ENCODE assay signal across 10 cellular contexts in the genomic region with DNA sequence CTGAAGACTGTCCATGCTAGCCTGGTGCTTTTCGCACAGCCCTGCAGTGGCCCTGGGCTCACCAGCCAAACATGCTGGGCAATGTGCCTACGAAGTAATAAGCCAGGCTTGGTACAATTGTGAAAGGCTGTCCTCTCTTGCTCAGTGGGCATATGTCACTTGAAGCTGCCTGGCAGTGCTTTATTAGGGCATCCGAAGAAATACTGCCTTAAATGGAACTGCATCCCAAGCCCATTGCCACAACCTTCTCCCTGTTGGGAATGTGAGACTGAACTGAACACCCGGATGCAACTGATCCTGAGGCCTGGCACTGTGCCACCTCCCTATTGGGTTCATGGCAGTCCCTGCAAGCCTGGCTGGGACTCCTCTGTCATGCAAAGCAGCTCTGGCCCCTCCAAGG. TPM values are rescaled to one million over a fixed set of nuclear protein-coding genes. Genes with fewer than 3 reads are reported as not detected.
A peak's percentile ranks its signal among the peaks of the same experiment; 100 is the strongest.
DNase-seq lines count a peak whose midpoint lies in the region; ATAC-seq and TF ChIP-seq lines count a peak whose summit lies in the region.
"Had no signal": no experiment of that assay in that cellular context is flagged by ENCODE, and none has a peak within 500 bp of the region (broad histone marks: within the 10 kb centered on the region; RNA-seq: fewer than 3 reads in every experiment).

No MANE protein-coding gene starts in this region.

- H3K4me1 Mint-ChIP-seq in activated CD8-positive, alpha-beta T cell treated with anti-CD3 and anti-CD28 coated beads, Interleukin-2, amount 10 ng/mL, durations not matched to agents 7 days and 5 days (ENCODE audit: low read depth), result peaks cover 21% of the 10 kb centered on the region
- H3K4me1 Mint-ChIP-seq in activated CD8-positive, alpha-beta T cell treated with anti-CD3 and anti-CD28 coated beads for 36 hours (ENCODE audit: low read depth), result peaks cover 6% of the 10 kb centered on the region
- peaks cover 5 to 20% (median 16%) of the 10 kb centered on the region in 4 donors for H3K4me1 Mint-ChIP-seq in naive thymus-derived CD8-positive, alpha-beta T cell
- H3K4me1 Mint-ChIP-seq in immature natural killer cell, result peaks cover 13 to 22% of the 10 kb centered on the region in 2 donors
- peaks cover 17 to 18% of the 10 kb centered on the region in 2 experiments for H3K4me1 Mint-ChIP-seq in H9
- H3K4me1 Mint-ChIP-seq: neural crest cell had no signal

- no peak overlapping the region for H2BK5ac ChIP-seq in H9 (ENCODE audit: insufficient read length, low read length)

- no peak overlapping the region for H3K4me2 ChIP-seq in H9 (ENCODE audit: insufficient read depth, insufficient read length, low read length)

- H3K4me3 Mint-ChIP-seq in activated CD8-positive, alpha-beta T cell treated with anti-CD3 and anti-CD28 coated beads, Interleukin-2, amount 10 ng/mL, durations not matched to agents 7 days and 5 days, result no peak overlapping the region
- H3K4me3 Mint-ChIP-seq in activated CD8-positive, alpha-beta T cell treated with anti-CD3 and anti-CD28 coated beads for 36 hours, result no peak overlapping the region
- no peak overlapping the region for H3K4me3 Mint-ChIP-seq in naive thymus-derived CD8-positive, alpha-beta T cell
- H3K4me3 Mint-ChIP-seq in immature natural killer cell (no peak overlapping the region), H9 (no peak overlapping the region)
- H3K4me3 Mint-ChIP-seq: neural crest cell had no signal

- H3K23ac ChIP-seq in H9 (ENCODE audit: insufficient read length, low read depth, low read length), result no peak overlapping the region

- H3K4ac ChIP-seq in H9 (ENCODE audit: low read depth, low read length), result no peak overlapping the region

- no peak overlapping the region for H2BK20ac ChIP-seq in H9 (ENCODE audit: low read depth, low read length, poor library complexity, severe bottlenecking)

- H3K36me3 Mint-ChIP-seq in activated CD8-positive, alpha-beta T cell treated with anti-CD3 and anti-CD28 coated beads, Interleukin-2, amount 10 ng/mL, durations not matched to agents 7 days and 5 days (ENCODE audit: low read depth), result peaks cover 46% of the 10 kb centered on the region
- no peaks in the 10 kb centered on the region for H3K36me3 Mint-ChIP-seq in activated CD8-positive, alpha-beta T cell treated with anti-CD3 and anti-CD28 coated beads for 36 hours (ENCODE audit: low read depth)
- peaks cover 0 to 6% (median 3%) of the 10 kb centered on the region in 3 donors for H3K36me3 Mint-ChIP-seq in naive thymus-derived CD8-positive, alpha-beta T cell
- peaks cover 0 to 8% (median 4%) of the 10 kb centered on the region in 3 donors for H3K36me3 Mint-ChIP-seq in immature natural killer cell
- peaks cover 4 to 13% (median 4%) of the 10 kb centered on the region in 3 experiments; a peak in 6 of 7 replicates for H3K36me3 Mint-ChIP-seq in H9 (ENCODE audit: insufficient read depth in 1 of 3, low read depth in 3 of 3)

- no peaks in the 10 kb centered on the region for H3K9me3 ChIP-seq in H9 (ENCODE audit: control insufficient read depth, low read depth, low read length)

- H4K8ac ChIP-seq in H9 (replicated peaks; ENCODE audit: insufficient read length, low read depth, low read length), result no peak overlapping the region

- H2BK12ac ChIP-seq in H9 (ENCODE audit: insufficient read length, low read depth, low read length), result no peak overlapping the region

- H3K79me1 ChIP-seq in H9 (ENCODE audit: insufficient read depth, low read depth, low read length, poor library complexity, severe bottlenecking), result no peaks in the 10 kb centered on the region

- no peaks in the 10 kb centered on the region for H3K9me3 Mint-ChIP-seq in activated CD8-positive, alpha-beta T cell treated with anti-CD3 and anti-CD28 coated beads, Interleukin-2, amount 10 ng/mL, durations not matched to agents 7 days and 5 days (ENCODE audit: insufficient read depth)
- no peaks in the 10 kb centered on the region for H3K9me3 Mint-ChIP-seq in activated CD8-positive, alpha-beta T cell treated with anti-CD3 and anti-CD28 coated beads for 36 hours
- no peaks in the 10 kb centered on the region for H3K9me3 Mint-ChIP-seq in naive thymus-derived CD8-positive, alpha-beta T cell
- peaks cover 0 to 2% (median 0%) of the 10 kb centered on the region in 6 donors for H3K9me3 Mint-ChIP-seq in immature natural killer cell
- no peaks in the 10 kb centered on the region for H3K9me3 Mint-ChIP-seq in H9
- H3K9me3 Mint-ChIP-seq: neural crest cell had no signal

- H2BK15ac ChIP-seq in H9 (ENCODE audit: low read depth, low read length), result no peak overlapping the region

- no peak overlapping the region for H2AK5ac ChIP-seq in H9 (ENCODE audit: insufficient read length, low read length)

- no peaks in the 10 kb centered on the region for H3K23me2 ChIP-seq in H9 (ENCODE audit: insufficient read length, low read depth, low read length, poor library complexity, severe bottlenecking)

- H2AFZ ChIP-seq in H9 (ENCODE audit: low read length), result no peak overlapping the region

- H4K91ac ChIP-seq in H9 (ENCODE audit: insufficient read length, low read depth, low read length), result no peak overlapping the region

- no CpG with 5 or more reads among the region's 4 CpGs for WGBS in H9 (ENCODE audit: extremely low coverage, insufficient read length, low lambda C conversion rate)

- TF ChIP-seq CTCF in activated CD8-positive, alpha-beta T cell treated with anti-CD3 and anti-CD28 coated beads for 36 hours (IDR thresholded peaks at IDR 0.05), result no peak
- TF ChIP-seq CTCF in RWPE1 (conservative IDR thresholded peaks at IDR 0.05; ENCODE audit: low read depth) (no peak), H9 (conservative IDR thresholded peaks at IDR 0.05) (no peak)

- no peak overlapping the region for H3K56ac ChIP-seq in H9 (ENCODE audit: insufficient read length, low read depth, low read length)

- no peak overlapping the region for H4K5ac ChIP-seq in H9 (ENCODE audit: insufficient read length, low read depth, low read length)

- H3K9ac ChIP-seq in H9 (ENCODE audit: extremely low read depth, insufficient read length, low read length), result no peak overlapping the region

- no peak overlapping the region for H3T11ph ChIP-seq in H9 (ENCODE audit: low read length)

- ATAC-seq in activated CD8-positive, alpha-beta T cell treated with anti-CD3 and anti-CD28 coated beads, Interleukin-2, amount 10 ng/mL, durations not matched to agents 7 days and 5 days, result no peak
- no peak for ATAC-seq in activated CD8-positive, alpha-beta T cell treated with anti-CD3 and anti-CD28 coated beads for 36 hours
- ATAC-seq in left lobe of liver, result peak; percentile 79
- ATAC-seq in naive thymus-derived CD8-positive, alpha-beta T cell, result no peak

- H3K27ac ChIP-seq in RWPE1, result peak overlapping the region; percentile 52
- peak overlapping the region; percentile 83 for H3K27ac ChIP-seq in temporal lobe (ENCODE audit: low read depth, low read length)
- no peak overlapping the region for H3K27ac ChIP-seq in H9 (ENCODE audit: insufficient read length, low read depth, low read length)
- H3K27ac ChIP-seq: WERI-Rb-1 had no signal

- H3K18ac ChIP-seq in H9 (ENCODE audit: insufficient read length, low read depth, low read length), result no peak overlapping the region

- peak overlapping the region; percentile 30 for H3K27ac Mint-ChIP-seq in activated CD8-positive, alpha-beta T cell treated with anti-CD3 and anti-CD28 coated beads, Interleukin-2, amount 10 ng/mL, durations not matched to agents 7 days and 5 days
- H3K27ac Mint-ChIP-seq in activated CD8-positive, alpha-beta T cell treated with anti-CD3 and anti-CD28 coated beads for 36 hours, result no peak overlapping the region
- H3K27ac Mint-ChIP-seq in naive thymus-derived CD8-positive, alpha-beta T cell, result peak overlapping the region in 1 of 10 donors; percentile 24
- H3K27ac Mint-ChIP-seq in immature natural killer cell (no peak overlapping the region), H9 (no peak overlapping the region; a peak in 1 of 7 replicates)

- POLR2A ChIA-PET in activated CD8-positive, alpha-beta T cell treated with anti-CD3 and anti-CD28 coated beads, Interleukin-2, amount 10 ng/mL, durations not matched to agents 7 days and 5 days (lab: Charles Lee), result interaction anchor here (2.2 kb wide), 1 partner anchor 24 kb away, joined by 5 read pairs; a partner anchor contains a TSS
- POLR2A ChIA-PET in activated CD8-positive, alpha-beta T cell treated with anti-CD3 and anti-CD28 coated beads for 36 hours (lab: Charles Lee), result interaction anchor here (0.6 to 2.0 kb wide), 5 partner anchors 10 to 152 kb away, joined by 3 to 9 read pairs (median 3); no protein-coding TSS in a partner anchor
- POLR2A ChIA-PET in RWPE1 (lab: Yijun Ruan, JAX; ENCODE audit: low non-redundant PET), result no interaction called here
- POLR2A ChIA-PET in naive thymus-derived CD8-positive, alpha-beta T cell (lab: Charles Lee), result interaction anchor here (1.1 to 1.6 kb wide), 2 partner anchors 20 to 156 kb away, joined by 3 to 7 read pairs; no protein-coding TSS in a partner anchor

- no peaks in the 10 kb centered on the region for H3K27me3 Mint-ChIP-seq in activated CD8-positive, alpha-beta T cell treated with anti-CD3 and anti-CD28 coated beads, Interleukin-2, amount 10 ng/mL, durations not matched to agents 7 days and 5 days (ENCODE audit: low read depth)
- H3K27me3 Mint-ChIP-seq in activated CD8-positive, alpha-beta T cell treated with anti-CD3 and anti-CD28 coated beads for 36 hours, result no peaks in the 10 kb centered on the region
- no peaks in the 10 kb centered on the region for H3K27me3 Mint-ChIP-seq in naive thymus-derived CD8-positive, alpha-beta T cell
- no peaks in the 10 kb centered on the region for H3K27me3 Mint-ChIP-seq in immature natural killer cell (ENCODE audit: low read depth in 3 of 3)
- no peaks in the 10 kb centered on the region for H3K27me3 Mint-ChIP-seq in H9 (ENCODE audit: low read depth)

- H3K27me3 ChIP-seq in H9 (ENCODE audit: insufficient read depth, low read length), result no peaks in the 10 kb centered on the region

- intact Hi-C loops in activated CD8-positive, alpha-beta T cell treated with anti-CD3 and anti-CD28 coated beads for 36 hours (cut with micrococcal nuclease), result no loop called here

- H4K20me1 ChIP-seq in H9 (ENCODE audit: control insufficient read depth, insufficient read depth, insufficient read length), result no peaks in the 10 kb centered on the region

- CTCF ChIA-PET in activated CD8-positive, alpha-beta T cell treated with anti-CD3 and anti-CD28 coated beads, Interleukin-2, amount 10 ng/mL, durations not matched to agents 7 days and 5 days (lab: Charles Lee), result interaction anchor here (2.4 to 4.2 kb wide), 2 partner anchors 25 to 157 kb away, joined by 16 to 24 read pairs; no protein-coding TSS in a partner anchor
- CTCF ChIA-PET in activated CD8-positive, alpha-beta T cell treated with anti-CD3 and anti-CD28 coated beads for 36 hours (lab: Charles Lee), result interaction anchor here (0.9 to 8.7 kb wide), 2 partner anchors 62 to 157 kb away, joined by 3 to 108 read pairs; no protein-coding TSS in a partner anchor
- CTCF ChIA-PET in RWPE1 (lab: Yijun Ruan, JAX), result no interaction called here

- no peak for DNase-seq in activated CD8-positive, alpha-beta T cell treated with anti-CD3 and anti-CD28 coated beads, Interleukin-2, amount 10 ng/mL, durations not matched to agents 7 days and 5 days
- DNase-seq in activated CD8-positive, alpha-beta T cell treated with anti-CD3 and anti-CD28 coated beads for 36 hours, result no peak
- DNase-seq in RWPE1 (ENCODE audit: low spot score) (no peak), left lobe of liver (ENCODE audit: low spot score) (no peak), immature natural killer cell (no peak), H9 (no peak)
- DNase-seq in naive thymus-derived CD8-positive, alpha-beta T cell, result no peak
- DNase-seq: WERI-Rb-1 had no signal

- no peak overlapping the region for H2BK120ac ChIP-seq in H9 (ENCODE audit: low read depth, low read length, poor library complexity, severe bottlenecking)

- no peak overlapping the region for H3K14ac ChIP-seq in H9 (ENCODE audit: insufficient read depth, low read length)

- H3K4me1 ChIP-seq in H9 (ENCODE audit: insufficient read depth, low read length), result no peaks in the 10 kb centered on the region

- H3K79me2 ChIP-seq in H9 (ENCODE audit: insufficient read depth, low read length), result no peaks in the 10 kb centered on the region

RNA-seq across cellular contexts. Expression of a gene that starts 15.9 kb away (rescaled TPM):
- 100 to 1,000 TPM; 282 to 288 TPM for total RNA-seq in activated CD8-positive, alpha-beta T cell treated with anti-CD3 and anti-CD28 coated beads, Interleukin-2, amount 10 ng/mL, durations not matched to agents 7 days and 5 days
- total RNA-seq in activated CD8-positive, alpha-beta T cell treated with anti-CD3 and anti-CD28 coated beads for 36 hours, result 10 to 100 TPM; 18.7 to 19.3 TPM
- total RNA-seq in left lobe of liver, result 5.0 TPM
- total RNA-seq in temporal lobe, result 7.6 TPM
- 1 to 10 TPM; 5.7 to 8.0 TPM for total RNA-seq in naive thymus-derived CD8-positive, alpha-beta T cell
- 10 to 100 TPM; 15.7 to 18.6 (median 16.8) TPM for polyA plus RNA-seq in naive thymus-derived CD8-positive, alpha-beta T cell
- polyA plus RNA-seq in immature natural killer cell, result 100 to 1,000 TPM in 2 of 3 donors, 10 to 100 TPM in 1; 97.5 to 233 (median 232) TPM
- 72.8 and 78.8 TPM in 2 replicates for total RNA-seq in H9 (2021)

RNA-seq across cellular contexts. Expression of a gene that starts 24.3 kb away (rescaled TPM):
- total RNA-seq in activated CD8-positive, alpha-beta T cell treated with anti-CD3 and anti-CD28 coated beads, Interleukin-2, amount 10 ng/mL, durations not matched to agents 7 days and 5 days, result under 1 TPM; 0.61 to 0.73 TPM
- total RNA-seq in activated CD8-positive, alpha-beta T cell treated with anti-CD3 and anti-CD28 coated beads for 36 hours, result under 1 TPM; 0.77 to 0.96 TPM
- total RNA-seq in left lobe of liver (3.1 TPM), temporal lobe (0.74 TPM), H9 (2021) (0.61 TPM in 2 replicates)
- total RNA-seq in naive thymus-derived CD8-positive, alpha-beta T cell, result 1 to 10 TPM; 1.3 to 2.2 TPM
- polyA plus RNA-seq in naive thymus-derived CD8-positive, alpha-beta T cell, result not detected
- polyA plus RNA-seq in immature natural killer cell, result not detected

RNA-seq across cellular contexts. Expression of a gene that starts 39.7 kb away (rescaled TPM):
- total RNA-seq in activated CD8-positive, alpha-beta T cell treated with anti-CD3 and anti-CD28 coated beads, Interleukin-2, amount 10 ng/mL, durations not matched to agents 7 days and 5 days, result 10 to 100 TPM; 14.4 to 19.9 TPM
- total RNA-seq in activated CD8-positive, alpha-beta T cell treated with anti-CD3 and anti-CD28 coated beads for 36 hours, result 10 to 100 TPM; 11.8 to 13.0 TPM
- 12.7 TPM for total RNA-seq in left lobe of liver
- 19.7 TPM for total RNA-seq in temporal lobe
- total RNA-seq in naive thymus-derived CD8-positive, alpha-beta T cell, result 10 to 100 TPM; 27.7 to 29.3 TPM
- 10 to 100 TPM in 2 of 3 donors, 1 to 10 TPM in 1; 6.3 to 14.5 (median 11.8) TPM for polyA plus RNA-seq in naive thymus-derived CD8-positive, alpha-beta T cell
- polyA plus RNA-seq in immature natural killer cell, result 10 to 100 TPM; 10.9 to 17.7 (median 14.0) TPM
- 7.4 and 7.6 TPM in 2 replicates for total RNA-seq in H9 (2021)

RNA-seq across cellular contexts. Expression of a gene that starts 39.9 kb away (rescaled TPM):
- total RNA-seq in activated CD8-positive, alpha-beta T cell treated with anti-CD3 and anti-CD28 coated beads, Interleukin-2, amount 10 ng/mL, durations not matched to agents 7 days and 5 days, result 10 to 100 TPM; 27.8 to 28.4 TPM
- total RNA-seq in activated CD8-positive, alpha-beta T cell treated with anti-CD3 and anti-CD28 coated beads for 36 hours, result 10 to 100 TPM; 21.3 to 22.9 TPM
- total RNA-seq in left lobe of liver (113 TPM), temporal lobe (10.3 TPM), H9 (2021) (14.7 and 16.7 TPM in 2 replicates)
- 10 to 100 TPM; 21.3 to 25.6 TPM for total RNA-seq in naive thymus-derived CD8-positive, alpha-beta T cell
- 10 to 100 TPM in 1 of 3 donors, 1 to 10 TPM in 2; 6.6 to 15.1 (median 9.9) TPM for polyA plus RNA-seq in naive thymus-derived CD8-positive, alpha-beta T cell
- polyA plus RNA-seq in immature natural killer cell, result 10 to 100 TPM; 13.7 to 28.1 (median 23.4) TPM
